18 cellular contexts compared by ENCODE assay signal in genomic region chr6:15560713-15561112, GRCh38.
DNase-seq lines count a peak whose midpoint lies in the region; ATAC-seq, FAIRE-seq and TF ChIP-seq lines count a peak whose summit lies in the region.
"Had no signal": no experiment of that assay in that cellular context is flagged by ENCODE, and none has a peak within 500 bp of the region (broad histone marks: within the 10 kb centered on the region; RNA-seq: fewer than 3 reads in every experiment).

No MANE protein-coding gene starts in this region.

- no peak for TF ChIP-seq CTCF in cardiac muscle cell (IDR thresholded peaks at IDR 0.05; ENCODE audit: low read depth, low read length)
- no peak for TF ChIP-seq CTCF in K562 (IDR thresholded peaks at IDR 0.05 in 2 of 3, conservative IDR thresholded peaks at IDR 0.05 in 1 of 3; ENCODE audit: insufficient read depth in 2 of 3, low read depth in 1 of 3, low read length in 3 of 3)

- peak overlapping the region; percentile 69 for H3K27ac ChIP-seq in cardiac muscle cell
- H3K27ac ChIP-seq in BLaER1, result peak overlapping the region; percentile 27; the same call in 1 of the 2 replicates
- no peak overlapping the region for H3K27ac ChIP-seq in K562 (ENCODE audit: extremely low read depth, low read depth, low read length)
- H3K27ac ChIP-seq: GM23248 had no signal

- H3K4me1 ChIP-seq in cardiac muscle cell (ENCODE audit: low read depth), result peaks cover 16% of the 10 kb centered on the region
- peaks cover 78% of the 10 kb centered on the region for H3K4me1 ChIP-seq in BLaER1
- H3K4me1 ChIP-seq in K562 (replicated peaks in 1 of 2; ENCODE audit: control insufficient read depth in 2 of 2, insufficient read depth in 2 of 2, low read length in 2 of 2), result peaks cover 8 to 9% of the 10 kb centered on the region in 2 experiments; a peak in 4 of 5 replicates

- intact Hi-C loops in cardiac septum (cut with DNase I) (no loop called here), K562 (cut with micrococcal nuclease) (no loop called here)

- H3K9me1 ChIP-seq in K562 (ENCODE audit: control insufficient read depth, insufficient read depth, low read length), result no peaks in the 10 kb centered on the region

- H2AFZ ChIP-seq in K562 (ENCODE audit: low read depth, low read length), result no peak overlapping the region
- H2AFZ ChIP-seq: GM23248 had no signal

- POLR2A ChIA-PET in K562 (lab: Yijun Ruan, JAX), result no interaction called here

- H3K27me3 ChIP-seq in cardiac muscle cell (no peaks in the 10 kb centered on the region), BLaER1 (no peaks in the 10 kb centered on the region), K562 (ENCODE audit: control insufficient read depth in 2 of 2, insufficient read depth in 2 of 2, low read length in 2 of 2) (no peaks in the 10 kb centered on the region)

- DNase-seq in cardiac muscle cell (ENCODE audit: low read depth in 1 of 2, low spot score in 1 of 2), result peak in 1 of 2 donors; percentile 23
- DNase-seq in cardiac septum (ENCODE audit: low spot score), result no peak
- no peak for DNase-seq in K562 (ENCODE audit: extremely low read depth in 1 of 4, low spot score in 3 of 4)
- DNase-seq in NCI-H345 treated with DMSO at 0.1 percent for 48 hours (lab: John Stamatoyannopoulos, UW; ENCODE audit: unreplicated experiment), result no peak
- no peak for DNase-seq in frontal cortex (ENCODE audit: low spot score in 2 of 2)
- DNase-seq: 8988T; Calu3; CD4-positive, alpha-beta T cell; COR-L47; DMS153; DND-41; GM23248; H7; HCEC 1CT had no signal

- BruUV-seq in K562 (replicated peaks; lab: Mats Ljungman, UMichigan), result no TSS peak

- TF ChIP-seq RAD21 in K562 (CRISPR knock-in tag; conservative IDR thresholded peaks at IDR 0.05 in 1 of 2, IDR thresholded peaks at IDR 0.05 in 1 of 2), result no peak

- H3K36me3 ChIP-seq in cardiac muscle cell, result no peaks in the 10 kb centered on the region
- H3K36me3 ChIP-seq in BLaER1, result no peaks in the 10 kb centered on the region
- peaks cover 8% of the 10 kb centered on the region; the same call in 1 of the 3 replicates for H3K36me3 ChIP-seq in K562 (ENCODE audit: control insufficient read depth, insufficient read depth, low read length)

- H3K4me3 ChIP-seq in cardiac muscle cell (no peak overlapping the region), BLaER1 (no peak overlapping the region), K562 (no peak overlapping the region)
- H3K4me3 ChIP-seq: GM23248 had no signal

- CTCF ChIA-PET in K562 (lab: Yijun Ruan, JAX; ENCODE audit: low intra/inter-chr PET ratio), result no interaction called here

- H3K79me2 ChIP-seq in K562 (ENCODE audit: control insufficient read depth, insufficient read depth, low read length), result peaks cover 20% of the 10 kb centered on the region

- no peak for TF ChIP-seq EP300 in K562 (IDR thresholded peaks at IDR 0.05; ENCODE audit: low read length)

- H3K4me2 ChIP-seq in BLaER1 (peak overlapping the region; percentile 64), K562 (ENCODE audit: insufficient read depth, low read length) (no peak overlapping the region)

- in situ Hi-C loops in K562 (cut with MboI), result no loop called here

- ATAC-seq in K562, result no peak

- FAIRE-seq in K562 (lab: Jason Lieb, UNC) (no peak), frontal cortex (lab: Jason Lieb, UNC) (no peak)
- FAIRE-seq: G401.6, GM12892, H1 had no signal

- H3K9ac ChIP-seq in BLaER1 (no peak overlapping the region), K562 (ENCODE audit: insufficient read depth in 1 of 2, low read depth in 2 of 2, low read length in 2 of 2) (no peak overlapping the region)
- H3K9ac ChIP-seq: GM23248 had no signal

- H4K20me1 ChIP-seq in BLaER1, result peaks cover 18% of the 10 kb centered on the region
- H4K20me1 ChIP-seq in K562 (replicated peaks; ENCODE audit: control insufficient read depth, insufficient read depth, low read length), result no peaks in the 10 kb centered on the region

- WGBS in K562 (ENCODE audit: insufficient coverage, low coverage, missing lambda C conversion rate), result 90% methylated on average over 1 of the region's 1 CpG

- no peak for TF ChIP-seq POLR2A in K562 (conservative IDR thresholded peaks at IDR 0.05)

- H3K9me3 ChIP-seq in cardiac muscle cell (ENCODE audit: low read depth), result no peaks in the 10 kb centered on the region
- no peaks in the 10 kb centered on the region for H3K9me3 ChIP-seq in BLaER1
- no peaks in the 10 kb centered on the region for H3K9me3 ChIP-seq in K562 (replicated peaks; ENCODE audit: control insufficient read depth, insufficient read depth, low read depth, low read length)

TF ChIP-seq in K562, 482 proteins besides CTCF, POLR2A, EP300 and RAD21:
- TF ChIP-seq ZNF707 (CRISPR knock-in tag; conservative IDR thresholded peaks at IDR 0.05) (no peak), C11orf30 (IDR thresholded peaks at IDR 0.05; ENCODE audit: low read depth) (peak; percentile 64; the same call in 1 of the 2 replicates), MAFF (IDR thresholded peaks at IDR 0.05; ENCODE audit: low read length) (peak; percentile 19; the same call in 1 of the 2 replicates), ZNF316 (IDR thresholded peaks at IDR 0.05) (peak; percentile 75), MAFG (tag; conservative IDR thresholded peaks at IDR 0.05) (peak; percentile 43; the same call in 1 of the 2 replicates)
